In genomic region chr3:50090985-50091384, GRCh38 we compare ENCODE assay signal across 10 cellular contexts. TPM values are rescaled to one million over a fixed set of nuclear protein-coding genes. Genes with fewer than 3 reads are reported as not detected.
DNase-seq lines count a peak whose midpoint lies in the region; TF ChIP-seq lines count a peak whose summit lies in the region.
"Had no signal": no experiment of that assay in that cellular context is flagged by ENCODE, and none has a peak within 500 bp of the region (broad histone marks: within the 10 kb centered on the region; RNA-seq: fewer than 3 reads in every experiment).

No MANE protein-coding gene starts in this region.

- peaks cover 0 to 2% of the 10 kb centered on the region in 2 donors for H3K27me3 Mint-ChIP-seq in CD8-positive, alpha-beta memory T cell

- CTCF ChIA-PET in CD8-positive, alpha-beta memory T cell (lab: Charles Lee): no interaction called here

- H3K9me2 ChIP-seq in OCI-LY1 (ENCODE audit: low read depth, low read length): no peaks in the 10 kb centered on the region

- no peaks in the 10 kb centered on the region for H4K20me1 ChIP-seq in OCI-LY1 (ENCODE audit: insufficient read depth, low read length)

- H3K4me1 ChIP-seq in CD8-positive, alpha-beta memory T cell (ENCODE audit: insufficient read depth, low read length): peaks cover 28% of the 10 kb centered on the region
- peaks cover 23% of the 10 kb centered on the region for H3K4me1 ChIP-seq in OCI-LY1 (ENCODE audit: insufficient read depth, low read length, severe bottlenecking)
- H3K4me1 ChIP-seq in duodenal mucosa (ENCODE audit: control insufficient read depth in 1 of 2, insufficient read depth in 2 of 2, low read length in 2 of 2): peaks cover 12 to 20% of the 10 kb centered on the region in 2 donors
- peaks cover 16% of the 10 kb centered on the region for H3K4me1 ChIP-seq in neuron (ENCODE audit: insufficient read depth, low read length)

- DNase-seq in CD8-positive, alpha-beta memory T cell: no peak
- DNase-seq in MV-4-11 (lab: John Stamatoyannopoulos, UW) (no peak), UCSD-AML1 (lab: John Stamatoyannopoulos, UW; ENCODE audit: unreplicated experiment) (no peak), foreskin melanocyte (no peak), NCI-H226 (no peak)
- DNase-seq: effector CD4-positive, alpha-beta T cell; left colon had no signal

- H3K36me3 ChIP-seq in CD8-positive, alpha-beta memory T cell (ENCODE audit: insufficient read depth, low read length): peaks cover 48% of the 10 kb centered on the region
- H3K36me3 ChIP-seq in OCI-LY1 (ENCODE audit: insufficient read depth, low read length) (peaks cover 63% of the 10 kb centered on the region), duodenal mucosa (ENCODE audit: control insufficient read depth in 1 of 2, insufficient read depth in 2 of 2, low read length in 2 of 2) (peaks cover 34 to 56% of the 10 kb centered on the region in 2 donors), neuron (ENCODE audit: insufficient read depth, low read length) (peaks cover 56% of the 10 kb centered on the region)

- H3K4me3 ChIP-seq in CD8-positive, alpha-beta memory T cell (ENCODE audit: low read length): peak overlapping the region; percentile 100
- H3K4me3 ChIP-seq in OCI-LY1 (ENCODE audit: low read depth, low read length, poor library complexity, severe bottlenecking): peak overlapping the region; percentile 98
- peak overlapping the region; percentile 98 to 100 for H3K4me3 ChIP-seq in duodenal mucosa (ENCODE audit: low read depth in 1 of 2, low read length in 2 of 2)
- peak overlapping the region; percentile 76 for H3K4me3 ChIP-seq in neuron (ENCODE audit: low read length)

- TF ChIP-seq CTCF in OCI-LY1 (IDR thresholded peaks at IDR 0.05; ENCODE audit: low read length): no peak

- H3K27ac ChIP-seq in CD8-positive, alpha-beta memory T cell (ENCODE audit: low read depth, low read length): no peak overlapping the region
- H3K27ac ChIP-seq in OCI-LY1 (ENCODE audit: low read depth, low read length, poor library complexity, severe bottlenecking): no peak overlapping the region
- no peak overlapping the region for H3K27ac ChIP-seq in duodenal mucosa (ENCODE audit: low read depth, low read length)

- H3F3A ChIP-seq in OCI-LY1 (ENCODE audit: insufficient read depth, low read length): no peaks in the 10 kb centered on the region

- H3K4me3 Mint-ChIP-seq in CD8-positive, alpha-beta memory T cell: peak overlapping the region in 6 of 7 donors; percentile 92 to 98 (median 96)

- peaks cover 16 to 70% (median 27%) of the 10 kb centered on the region in 3 donors for H3K36me3 Mint-ChIP-seq in CD8-positive, alpha-beta memory T cell

- POLR2A ChIA-PET in CD8-positive, alpha-beta memory T cell (lab: Charles Lee): interaction anchor here (0.7 kb wide), 1 partner anchor 15 kb away, joined by 3 read pairs; no protein-coding TSS in a partner anchor

- no peaks in the 10 kb centered on the region for H3K9me3 Mint-ChIP-seq in CD8-positive, alpha-beta memory T cell

- H2AFZ ChIP-seq in OCI-LY1 (ENCODE audit: low read length) (no peak overlapping the region), neuron (ENCODE audit: low read depth, low read length) (no peak overlapping the region)

- H3K9me3 ChIP-seq in CD8-positive, alpha-beta memory T cell (ENCODE audit: low read length): no peaks in the 10 kb centered on the region
- H3K9me3 ChIP-seq in OCI-LY1 (ENCODE audit: low read length): no peaks in the 10 kb centered on the region
- H3K9me3 ChIP-seq in duodenal mucosa (ENCODE audit: control insufficient read depth in 1 of 2, low read length in 2 of 2): no peaks in the 10 kb centered on the region
- no peaks in the 10 kb centered on the region for H3K9me3 ChIP-seq in neuron (ENCODE audit: low read length)

- peaks cover 29% of the 10 kb centered on the region for H3K79me2 ChIP-seq in OCI-LY1 (ENCODE audit: insufficient read depth, low read length)

- no peak overlapping the region; the same call in 1 of the 2 replicates for H3K9ac ChIP-seq in OCI-LY1 (ENCODE audit: low read length)
- peak overlapping the region in 1 of 2 donors; percentile 100 for H3K9ac ChIP-seq in duodenal mucosa (ENCODE audit: low read depth in 1 of 2, low read length in 2 of 2)

- peaks cover 39 to 54% (median 46%) of the 10 kb centered on the region in 3 donors for H3K4me1 Mint-ChIP-seq in CD8-positive, alpha-beta memory T cell

- peak overlapping the region in 7 of 8 donors; percentile 91 to 99 (median 98) for H3K27ac Mint-ChIP-seq in CD8-positive, alpha-beta memory T cell

- no peaks in the 10 kb centered on the region for H3K27me3 ChIP-seq in CD8-positive, alpha-beta memory T cell (ENCODE audit: insufficient read depth, low read length, poor library complexity, severe bottlenecking)
- no peaks in the 10 kb centered on the region for H3K27me3 ChIP-seq in OCI-LY1 (ENCODE audit: insufficient read depth, low read length)
- H3K27me3 ChIP-seq in duodenal mucosa (ENCODE audit: control insufficient read depth in 1 of 2, insufficient read depth in 2 of 2, low read length in 2 of 2): no peaks in the 10 kb centered on the region
- no peaks in the 10 kb centered on the region for H3K27me3 ChIP-seq in neuron (ENCODE audit: insufficient read depth, low read length)

- peak overlapping the region; percentile 67 for H3K4me2 ChIP-seq in OCI-LY1 (ENCODE audit: low read length)

RNA-seq across cellular contexts. Expression of gene RBM5, which starts 2.3 kb away (rescaled TPM):
- total RNA-seq in CD8-positive, alpha-beta memory T cell: 100 to 1,000 TPM; 127 to 136 TPM
- 36.9 TPM for polyA plus RNA-seq in CD8-positive, alpha-beta memory T cell
